In the genomic region with DNA sequence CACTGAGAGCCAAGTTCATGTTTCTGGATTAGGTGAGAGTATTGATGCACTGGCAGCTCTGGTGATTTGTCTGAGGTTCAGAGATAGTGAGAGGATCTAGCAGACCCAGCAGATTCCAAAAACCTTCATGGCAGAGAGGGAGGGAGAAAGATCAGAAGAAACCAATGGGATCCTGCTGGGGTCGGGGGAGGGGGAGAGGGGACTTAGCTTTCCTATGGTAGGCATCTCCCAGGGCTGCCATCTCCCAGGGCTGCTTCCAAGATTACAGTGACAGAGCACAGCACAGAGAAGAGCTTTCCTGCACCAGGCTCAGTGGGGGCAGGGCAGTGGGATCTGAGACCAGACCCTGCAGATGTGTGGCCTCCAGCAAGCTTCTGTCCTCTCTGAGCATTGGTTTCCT, we compare ENCODE assay signal across 28 cellular contexts.
"Had no signal": no experiment of that assay in that cellular context is flagged by ENCODE, and none has a peak within 500 bp of the region (broad histone marks: within the 10 kb centered on the region; RNA-seq: fewer than 3 reads in every experiment).

No MANE protein-coding gene starts in this region.

- H3K4me3 Mint-ChIP-seq: activated CD8-positive, alpha-beta memory T cell treated with anti-CD3 and anti-CD28 coated beads, Interleukin-2, amount 10 ng/mL, durations not matched to agents 7 days and 5 days; activated CD8-positive, alpha-beta T cell treated with anti-CD3 and anti-CD28 coated beads, Interleukin-2, amount 10 ng/mL, durations not matched to agents 7 days and 5 days; activated naive CD4-positive, alpha-beta T cell treated with anti-CD3 and anti-CD28 coated beads for 36 hours; activated naive CD4-positive, alpha-beta T cell treated with anti-CD3 and anti-CD28 coated beads, Interleukin-2, amount 50 U/mL, for 24 hours; activated naive CD8-positive, alpha-beta T cell treated with anti-CD3 and anti-CD28 coated beads for 36 hours; activated naive CD8-positive, alpha-beta T cell treated with anti-CD3 and anti-CD28 coated beads, Interleukin-2, amount 50 U/mL, for 24 hours; activated T-helper 1 cell treated with anti-CD3 and anti-CD28 coated beads, Interleukin-12 subunit alpha, Interleukin-12 subunit beta, Interleukin-2, Interleukin-4 antibody, amounts not matched to agents 30 ng/mL and 10 ng/mL and 1 ng/mL, durations not matched to agents 14 hours and 24 hours and 36 hours; WTC11 had no signal

- H3K27ac ChIP-seq: adrenal gland, body of pancreas, colonic mucosa, VCaP had no signal

- H3K9me3 Mint-ChIP-seq: activated naive CD4-positive, alpha-beta T cell treated with anti-CD3 and anti-CD28 coated beads for 36 hours; activated naive CD4-positive, alpha-beta T cell treated with anti-CD3 and anti-CD28 coated beads, Interleukin-2, amount 50 U/mL, for 24 hours; activated naive CD8-positive, alpha-beta T cell treated with anti-CD3 and anti-CD28 coated beads for 36 hours; activated naive CD8-positive, alpha-beta T cell treated with anti-CD3 and anti-CD28 coated beads, Interleukin-2, amount 50 U/mL, for 24 hours; activated T-helper 1 cell treated with anti-CD3 and anti-CD28 coated beads, Interleukin-12 subunit alpha, Interleukin-12 subunit beta, Interleukin-2, Interleukin-4 antibody, amounts not matched to agents 30 ng/mL and 10 ng/mL and 1 ng/mL, durations not matched to agents 14 hours and 24 hours and 36 hours; activated T-helper 2 cell treated with anti-CD3 and anti-CD28 coated beads, Interferon-gamma antibody, Interleukin-2, Interleukin-4, amounts not matched to agents 10 μg/mL and 5 μg/mL and 100 μg/mL, durations not matched to agents 14 hours and 24 hours and 36 hours had no signal

- H3K9me3 ChIP-seq: adrenal gland, body of pancreas, colonic mucosa had no signal

- DNase-seq: activated CD4-positive, alpha-beta T cell treated with anti-CD3 and anti-CD28 coated beads for 1 hour; activated CD4-positive, alpha-beta T cell treated with anti-CD3 and anti-CD28 coated beads for 48 hours; activated CD4-positive, alpha-beta T cell treated with anti-CD3 and anti-CD28 coated beads, Interleukin-2, amount 50 U/mL, for 1 hour; activated CD4-positive, alpha-beta T cell treated with anti-CD3 and anti-CD28 coated beads, Interleukin-2, amount 50 U/mL, for 48 hours; activated CD8-positive, alpha-beta memory T cell treated with anti-CD3 and anti-CD28 coated beads, Interleukin-2, amount 10 ng/mL, durations not matched to agents 7 days and 5 days; activated CD8-positive, alpha-beta memory T cell treated with anti-CD3 and anti-CD28 coated beads, Interleukin-2, amount 50 U/mL, for 4 hours; activated CD8-positive, alpha-beta T cell treated with anti-CD3 and anti-CD28 coated beads, Interleukin-2, amount 10 ng/mL, durations not matched to agents 7 days and 5 days; activated effector memory CD4-positive, alpha-beta T cell treated with anti-CD3 and anti-CD28 coated beads, Interleukin-2, amount 50 U/mL, for 16 hours; activated naive CD4-positive, alpha-beta T cell treated with anti-CD3 and anti-CD28 coated beads for 36 hours; activated naive CD8-positive, alpha-beta T cell treated with anti-CD3 and anti-CD28 coated beads for 36 hours; activated naive CD8-positive, alpha-beta T cell treated with anti-CD3 and anti-CD28 coated beads, Interleukin-2, amount 50 U/mL, for 24 hours; activated T-cell treated with anti-CD3 and anti-CD28 coated beads, Interleukin-2, amount 50 U/mL, for 1 hour; activated T-cell treated with anti-CD3 and anti-CD28 coated beads, Interleukin-2, amount 50 U/mL, for 48 hours; adrenal gland; aorta; body of pancreas; central memory CD4-positive, alpha-beta T cell; cerebellar nuclear complex; colonic mucosa; effector CD8-positive, alpha-beta T cell; foreskin fibroblast; T-helper 2 cell had no signal

- H3K36me3 ChIP-seq: adrenal gland, colonic mucosa had no signal

- H3K27me3 Mint-ChIP-seq: activated CD8-positive, alpha-beta memory T cell treated with anti-CD3 and anti-CD28 coated beads, Interleukin-2, amount 10 ng/mL, durations not matched to agents 7 days and 5 days; activated naive CD4-positive, alpha-beta T cell treated with anti-CD3 and anti-CD28 coated beads, Interleukin-2, amount 50 U/mL, for 24 hours; activated naive CD8-positive, alpha-beta T cell treated with anti-CD3 and anti-CD28 coated beads for 36 hours; activated naive CD8-positive, alpha-beta T cell treated with anti-CD3 and anti-CD28 coated beads, Interleukin-2, amount 50 U/mL, for 24 hours had no signal

- H3K36me3 Mint-ChIP-seq: activated CD8-positive, alpha-beta memory T cell treated with anti-CD3 and anti-CD28 coated beads, Interleukin-2, amount 10 ng/mL, durations not matched to agents 7 days and 5 days; activated naive CD8-positive, alpha-beta T cell treated with anti-CD3 and anti-CD28 coated beads for 36 hours had no signal

- H3K27me3 ChIP-seq: adrenal gland, body of pancreas, colonic mucosa had no signal

- H3K4me3 ChIP-seq: adrenal gland, body of pancreas, colonic mucosa had no signal

- H3K4me1 ChIP-seq: adrenal gland, body of pancreas, colonic mucosa had no signal

- H3K4me1 Mint-ChIP-seq: activated CD8-positive, alpha-beta memory T cell treated with anti-CD3 and anti-CD28 coated beads, Interleukin-2, amount 10 ng/mL, durations not matched to agents 7 days and 5 days; activated naive CD8-positive, alpha-beta T cell treated with anti-CD3 and anti-CD28 coated beads, Interleukin-2, amount 50 U/mL, for 24 hours had no signal

- H3K27ac Mint-ChIP-seq: activated CD8-positive, alpha-beta memory T cell treated with anti-CD3 and anti-CD28 coated beads, Interleukin-2, amount 10 ng/mL, durations not matched to agents 7 days and 5 days; activated CD8-positive, alpha-beta T cell treated with anti-CD3 and anti-CD28 coated beads, Interleukin-2, amount 10 ng/mL, durations not matched to agents 7 days and 5 days; activated naive CD4-positive, alpha-beta T cell treated with anti-CD3 and anti-CD28 coated beads for 36 hours; activated naive CD4-positive, alpha-beta T cell treated with anti-CD3 and anti-CD28 coated beads, Interleukin-2, amount 50 U/mL, for 24 hours; activated naive CD8-positive, alpha-beta T cell treated with anti-CD3 and anti-CD28 coated beads for 36 hours; activated naive CD8-positive, alpha-beta T cell treated with anti-CD3 and anti-CD28 coated beads, Interleukin-2, amount 50 U/mL, for 24 hours; activated T-helper 1 cell treated with anti-CD3 and anti-CD28 coated beads, Interleukin-12 subunit alpha, Interleukin-12 subunit beta, Interleukin-2, Interleukin-4 antibody, amounts not matched to agents 30 ng/mL and 10 ng/mL and 1 ng/mL, durations not matched to agents 14 hours and 24 hours and 36 hours; activated T-helper 2 cell treated with anti-CD3 and anti-CD28 coated beads, Interferon-gamma antibody, Interleukin-2, Interleukin-4, amounts not matched to agents 10 μg/mL and 5 μg/mL and 100 μg/mL, durations not matched to agents 14 hours and 24 hours and 36 hours; WTC11 had no signal

- ATAC-seq: activated CD8-positive, alpha-beta memory T cell treated with anti-CD3 and anti-CD28 coated beads, Interleukin-2, amount 10 ng/mL, durations not matched to agents 7 days and 5 days; activated CD8-positive, alpha-beta T cell treated with anti-CD3 and anti-CD28 coated beads, Interleukin-2, amount 10 ng/mL, durations not matched to agents 7 days and 5 days; activated naive CD8-positive, alpha-beta T cell treated with anti-CD3 and anti-CD28 coated beads, Interleukin-2, amount 50 U/mL, for 24 hours; body of pancreas; esophagus mucosa; WTC11 had no signal
